Comparison of ENCODE assay signal across 17 cellular contexts in the genomic region with DNA sequence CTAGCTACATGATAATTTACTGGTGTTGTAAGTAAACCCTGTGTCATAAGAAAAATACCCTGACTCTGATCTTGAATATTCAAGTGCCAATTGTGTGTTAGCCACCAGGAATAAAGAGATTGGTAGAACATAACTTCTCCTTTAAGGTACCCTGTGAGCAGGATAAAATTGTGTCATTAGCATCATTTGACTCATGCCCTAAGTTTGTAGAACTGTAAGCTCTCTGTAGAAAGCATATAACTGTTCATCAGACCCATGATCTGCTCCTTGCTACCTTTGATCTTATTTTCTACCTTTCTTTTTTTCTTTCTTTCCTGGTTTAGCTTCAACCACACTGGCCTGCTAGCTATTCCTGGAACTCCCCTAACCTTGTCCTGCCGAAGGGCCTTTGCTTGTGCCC. TPM values are rescaled to one million over a fixed set of nuclear protein-coding genes. Genes with fewer than 3 reads are reported as not detected.
DNase-seq lines count a peak whose midpoint lies in the region; ATAC-seq, FAIRE-seq and TF ChIP-seq lines count a peak whose summit lies in the region.
"Had no signal": no experiment of that assay in that cellular context is flagged by ENCODE, and none has a peak within 500 bp of the region (broad histone marks: within the 10 kb centered on the region; RNA-seq: fewer than 3 reads in every experiment).

No MANE protein-coding gene starts in this region.

- CTCF ChIA-PET in SK-N-SH (lab: Yijun Ruan, JAX), result interaction anchor here (1.0 to 2.7 kb wide), 5 partner anchors 9 to 230 kb away, joined by 3 to 13 read pairs (median 7); no protein-coding TSS in a partner anchor
- CTCF ChIA-PET in K562 (lab: Yijun Ruan, JAX; ENCODE audit: low intra/inter-chr PET ratio), result interaction anchor here (0.6 kb wide), 1 partner anchor 961 kb away, joined by 3 read pairs; no protein-coding TSS in a partner anchor

- no peaks in the 10 kb centered on the region for H3K4me1 Mint-ChIP-seq in nephron progenitor cell
- H3K4me1 Mint-ChIP-seq: GM23338 had no signal

- TF ChIP-seq CTCF in SK-N-SH (IDR thresholded peaks at IDR 0.05) (no peak), K562 (IDR thresholded peaks at IDR 0.05 in 2 of 3, conservative IDR thresholded peaks at IDR 0.05 in 1 of 3; ENCODE audit: insufficient read depth in 2 of 3, low read depth in 1 of 3, low read length in 3 of 3) (no peak), nephron progenitor cell (IDR thresholded peaks at IDR 0.05) (no peak), foreskin keratinocyte (conservative IDR thresholded peaks at IDR 0.05) (no peak)

- H3K27me3 ChIP-seq in SK-N-SH (ENCODE audit: insufficient read depth) (no peaks in the 10 kb centered on the region), K562 (ENCODE audit: control insufficient read depth in 2 of 2, insufficient read depth in 2 of 2, low read length in 2 of 2) (no peaks in the 10 kb centered on the region), foreskin keratinocyte (no peaks in the 10 kb centered on the region)

- intact Hi-C loops in K562 (cut with micrococcal nuclease), result no loop called here

- DNase-seq in SK-N-SH (no peak), H54 (ENCODE audit: insufficient read length, low spot score) (no peak), K562 (ENCODE audit: extremely low read depth in 1 of 4, low spot score in 3 of 4) (no peak), nephron progenitor cell (no peak), foreskin keratinocyte (no peak), GDM1 (lab: John Stamatoyannopoulos, UW) (no peak)
- DNase-seq: activated effector memory CD4-positive, alpha-beta T cell treated with Interleukin-2 at 50 U/mL for 16 hours; central memory CD4-positive, alpha-beta T cell; GF-D8; glutamatergic neuron; NCI-H1694 treated with DMSO at 0.1 percent for 48 hours; NCI-H524; right cardiac atrium had no signal

- H3K4me2 ChIP-seq in SK-N-SH (no peak overlapping the region), K562 (ENCODE audit: insufficient read depth, low read length) (no peak overlapping the region)
- H3K4me2 ChIP-seq: GM23338 had no signal

- H3F3A ChIP-seq in SK-N-SH (replicated peaks; ENCODE audit: insufficient read depth), result peaks cover 42% of the 10 kb centered on the region

- TF ChIP-seq POLR2A in H54 (IDR thresholded peaks at IDR 0.05; ENCODE audit: low read depth, low read length), result no peak
- 0 out of 2 replicates have a peak, but pooled peaks have one; percentile 10 for TF ChIP-seq POLR2A in K562 (conservative IDR thresholded peaks at IDR 0.05)

- no peak overlapping the region for H3K9ac ChIP-seq in SK-N-SH
- H3K9ac ChIP-seq in K562 (ENCODE audit: insufficient read depth in 1 of 2, low read depth in 2 of 2, low read length in 2 of 2), result no peak overlapping the region

- H3K27ac ChIP-seq in SK-N-SH (ENCODE audit: low read depth in 2 of 2, low read length in 1 of 2) (0 out of 4 replicates have a peak overlapping the region, but pooled peaks of 1 of the 2 experiments have one; percentile 14), K562 (ENCODE audit: extremely low read depth, low read depth, low read length) (no peak overlapping the region), foreskin keratinocyte (no peak overlapping the region)

- no peaks in the 10 kb centered on the region for H3K9me3 Mint-ChIP-seq in nephron progenitor cell
- H3K9me3 Mint-ChIP-seq: GM23338 had no signal

- H3K27me3 Mint-ChIP-seq in nephron progenitor cell (ENCODE audit: low read depth, poor library complexity), result no peaks in the 10 kb centered on the region

- no peak overlapping the region for H3K4me3 ChIP-seq in SK-N-SH (ENCODE audit: low read depth in 2 of 2, low read length in 1 of 2)
- H3K4me3 ChIP-seq in K562, result no peak overlapping the region
- H3K4me3 ChIP-seq: GM23338 had no signal

- no peak overlapping the region for H3K4me3 Mint-ChIP-seq in nephron progenitor cell
- H3K4me3 Mint-ChIP-seq: GM23338 had no signal

- POLR2A ChIA-PET in SK-N-SH (lab: Yijun Ruan, JAX), result interaction anchor here (1.1 to 1.2 kb wide), 2 partner anchors 8 to 52 kb away, joined by 3 to 4 read pairs; partner anchors contain the start of gene CLTC
- POLR2A ChIA-PET in K562 (lab: Yijun Ruan, JAX), result interaction anchor here (1.4 to 4.2 kb wide), 4 partner anchors 11 to 30 kb away, joined by 6 to 19 read pairs (median 12); no protein-coding TSS in a partner anchor

- TF ChIP-seq RAD21 in SK-N-SH (IDR thresholded peaks at IDR 0.05; ENCODE audit: low read length) (no peak), K562 (CRISPR knock-in tag; conservative IDR thresholded peaks at IDR 0.05 in 1 of 2, IDR thresholded peaks at IDR 0.05 in 1 of 2) (no peak)

- no peaks in the 10 kb centered on the region for H3K9me2 ChIP-seq in SK-N-SH

- 95% methylated on average over 1 of the region's 1 CpG for WGBS in SK-N-SH (ENCODE audit: low lambda C conversion rate)
- WGBS in K562 (ENCODE audit: insufficient coverage, low coverage, missing lambda C conversion rate), result 100% methylated on average over 1 of the region's 1 CpG

- no peak overlapping the region for H2AFZ ChIP-seq in SK-N-SH (ENCODE audit: low read depth)
- no peak overlapping the region for H2AFZ ChIP-seq in K562 (ENCODE audit: low read depth, low read length)
- H2AFZ ChIP-seq: GM23338 had no signal

- H3K9me1 ChIP-seq in K562 (ENCODE audit: control insufficient read depth, insufficient read depth, low read length), result no peaks in the 10 kb centered on the region

- H3K4me1 ChIP-seq in SK-N-SH (ENCODE audit: control insufficient read depth in 1 of 2, insufficient read depth in 2 of 2, low read depth in 1 of 2, low read length in 1 of 2) (peaks cover 4 to 36% of the 10 kb centered on the region in 2 experiments; a peak in 3 of 4 replicates), K562 (replicated peaks in 1 of 2; ENCODE audit: control insufficient read depth in 2 of 2, insufficient read depth in 2 of 2, low read length in 2 of 2) (no peaks in the 10 kb centered on the region), foreskin keratinocyte (peaks cover 51% of the 10 kb centered on the region)

- H3K9me3 ChIP-seq in SK-N-SH, result no peaks in the 10 kb centered on the region
- no peaks in the 10 kb centered on the region for H3K9me3 ChIP-seq in K562 (replicated peaks; ENCODE audit: control insufficient read depth, insufficient read depth, low read depth, low read length)

- FAIRE-seq in H54 (lab: Jason Lieb, UNC), result peak; percentile 96
- no peak for FAIRE-seq in K562 (lab: Jason Lieb, UNC)
- FAIRE-seq: keratinocyte had no signal

- H3K36me3 ChIP-seq in SK-N-SH (replicated peaks in 1 of 2; ENCODE audit: control insufficient read depth in 1 of 2, insufficient read depth in 2 of 2, low read length in 1 of 2) (peaks cover 94 to 95% of the 10 kb centered on the region in 2 experiments), K562 (ENCODE audit: control insufficient read depth, insufficient read depth, low read length) (peaks cover 98% of the 10 kb centered on the region)

- H3K27ac Mint-ChIP-seq in nephron progenitor cell, result peak overlapping the region; percentile 15
- H3K27ac Mint-ChIP-seq: GM23338 had no signal

- peaks cover 28% of the 10 kb centered on the region for H3K36me3 Mint-ChIP-seq in nephron progenitor cell (ENCODE audit: low read depth)

- no TSS peak for BruUV-seq in K562 (replicated peaks; lab: Mats Ljungman, UMichigan)

- TF ChIP-seq EP300 in SK-N-SH (IDR thresholded peaks at IDR 0.05; ENCODE audit: borderline replicate concordance in 1 of 2, low read depth in 1 of 2, low read length in 1 of 2) (no peak), K562 (IDR thresholded peaks at IDR 0.05; ENCODE audit: low read length) (no peak)

- no peak for ATAC-seq in SK-N-SH treated with all-trans-retinoic acid at 6 μM for 48 hours
- ATAC-seq in K562, result no peak
- no peak for ATAC-seq in GM21786 (IDR thresholded peaks at IDR 0.05; ENCODE audit: unreplicated experiment)
- ATAC-seq in foreskin keratinocyte, result no peak
- ATAC-seq: GM23338, right cardiac atrium had no signal

- H3K79me2 ChIP-seq in SK-N-SH (ENCODE audit: insufficient read depth) (peaks cover 90% of the 10 kb centered on the region), K562 (ENCODE audit: control insufficient read depth, insufficient read depth, low read length) (peaks cover 12% of the 10 kb centered on the region; the same call in 2 of the 3 replicates)

- in situ Hi-C loops in K562 (cut with MboI), result no loop called here

- peaks cover 40% of the 10 kb centered on the region for H4K20me1 ChIP-seq in SK-N-SH (ENCODE audit: insufficient read depth)
- no peaks in the 10 kb centered on the region for H4K20me1 ChIP-seq in K562 (replicated peaks; ENCODE audit: control insufficient read depth, insufficient read depth, low read length)

RNA-seq across cellular contexts. Expression of gene PTRH2, which starts 35.8 kb away (rescaled TPM):
- polyA plus RNA-seq in SK-N-SH (2012; rRNA removed) (101 and 140 TPM in 2 replicates), K562 (2011; rRNA removed) (119 and 170 TPM in 2 replicates), K562 (2014; fragmentation: Illumina TruSeq; extraction: Trizol) (110 and 128 TPM in 2 replicates), K562 (2014; fragmentation: Nextera tagmentation; extraction: Ambion mirVana) (100 to 1,000 TPM; 195 to 210 TPM), K562 (2014; rRNA removed) (126 and 138 TPM in 2 replicates), foreskin keratinocyte (58.5 and 62.5 TPM in 2 replicates)
- polyA plus RNA-seq in SK-N-SH (2012; cell fraction: cytosol; rRNA removed), result 135 and 161 TPM in 2 replicates
- 53.0 and 94.5 TPM in 2 replicates for polyA plus RNA-seq in SK-N-SH (2012; cell fraction: nucleus; rRNA removed)
- total RNA-seq in K562 (2011; cell fraction: chromatin; rRNA removed; ENCODE audit: low replicate concordance), result 97.2 and 167 TPM in 2 replicates
- 101 and 115 TPM in 2 replicates for total RNA-seq in K562 (2011; cell fraction: nucleolus; rRNA removed)
- 104 and 130 TPM in 2 replicates for total RNA-seq in K562 (2011; cell fraction: nucleoplasm; rRNA removed)
- total RNA-seq in K562 (2014; rRNA removed) (81.0 and 92.0 TPM in 2 replicates), K562 (2014; rRNA removed; fragmentation: Illumina TruSeq; extraction: Trizol) (63.1 and 67.5 TPM in 2 replicates), K562 (2015; rRNA removed; fragmentation: Illumina TruSeq; extraction: Trizol) (50.0 and 57.3 TPM in 2 replicates), K562 (2021) (53.1 and 62.8 TPM in 2 replicates), foreskin keratinocyte (24.9 and 38.2 TPM in 2 replicates)
- 54.3 and 74.9 TPM in 2 replicates for polyA plus RNA-seq in K562 (2011; cell fraction: cytosol; rRNA removed)
- polyA plus RNA-seq in K562 (2011; cell fraction: nucleus; rRNA removed), result 54.9 and 70.7 TPM in 2 replicates
- polyA plus RNA-seq in K562 (2012), result 42.1 and 83.3 TPM in 2 replicates
- polyA minus RNA-seq in K562 (2011; rRNA and poly(A)+ RNA removed), result 100 and 107 TPM in 2 replicates
- polyA minus RNA-seq in K562 (2011; cell fraction: cytosol; rRNA and poly(A)+ RNA removed), result 16.6 and 22.3 TPM in 2 replicates
- polyA minus RNA-seq in K562 (2011; cell fraction: nucleus; rRNA and poly(A)+ RNA removed), result 18.0 and 34.2 TPM in 2 replicates

RNA-seq across cellular contexts. Expression of gene VMP1, which starts 36.1 kb away (rescaled TPM):
- polyA plus RNA-seq in SK-N-SH (2012; rRNA removed) (169 and 338 TPM in 2 replicates), K562 (2011; rRNA removed) (231 and 304 TPM in 2 replicates), K562 (2014; fragmentation: Illumina TruSeq; extraction: Trizol) (124 and 146 TPM in 2 replicates), K562 (2014; fragmentation: Nextera tagmentation; extraction: Ambion mirVana) (100 to 1,000 TPM; 245 to 272 TPM), K562 (2014; rRNA removed) (143 and 148 TPM in 2 replicates), foreskin keratinocyte (77.5 and 79.2 TPM in 2 replicates)
- polyA plus RNA-seq in SK-N-SH (2012; cell fraction: cytosol; rRNA removed), result 92.0 and 104 TPM in 2 replicates
- 660 and 1,365 TPM in 2 replicates for polyA plus RNA-seq in SK-N-SH (2012; cell fraction: nucleus; rRNA removed)
- 449 and 662 TPM in 2 replicates for total RNA-seq in K562 (2011; cell fraction: chromatin; rRNA removed; ENCODE audit: low replicate concordance)
- 284 and 300 TPM in 2 replicates for total RNA-seq in K562 (2011; cell fraction: nucleolus; rRNA removed)
- total RNA-seq in K562 (2011; cell fraction: nucleoplasm; rRNA removed), result 571 and 861 TPM in 2 replicates
- total RNA-seq in K562 (2014; rRNA removed) (92.1 and 123 TPM in 2 replicates), K562 (2014; rRNA removed; fragmentation: Illumina TruSeq; extraction: Trizol) (186 and 216 TPM in 2 replicates), K562 (2015; rRNA removed; fragmentation: Illumina TruSeq; extraction: Trizol) (127 and 135 TPM in 2 replicates), K562 (2021) (151 and 155 TPM in 2 replicates), foreskin keratinocyte (141 and 161 TPM in 2 replicates)
- polyA plus RNA-seq in K562 (2011; cell fraction: cytosol; rRNA removed), result 55.2 and 104 TPM in 2 replicates
- polyA plus RNA-seq in K562 (2011; cell fraction: nucleus; rRNA removed), result 330 and 339 TPM in 2 replicates
- polyA plus RNA-seq in K562 (2012), result 142 and 172 TPM in 2 replicates
- polyA minus RNA-seq in K562 (2011; rRNA and poly(A)+ RNA removed), result 271 and 285 TPM in 2 replicates
- polyA minus RNA-seq in K562 (2011; cell fraction: cytosol; rRNA and poly(A)+ RNA removed), result 72.1 and 91.0 TPM in 2 replicates
- polyA minus RNA-seq in K562 (2011; cell fraction: nucleus; rRNA and poly(A)+ RNA removed), result 205 and 259 TPM in 2 replicates

RNA-seq across cellular contexts. Expression of gene CLTC, which starts 51.7 kb away (rescaled TPM):
- polyA plus RNA-seq in SK-N-SH (2012; rRNA removed) (160 and 217 TPM in 2 replicates), K562 (2011; rRNA removed) (164 and 217 TPM in 2 replicates), K562 (2014; fragmentation: Illumina TruSeq; extraction: Trizol) (142 and 174 TPM in 2 replicates), K562 (2014; fragmentation: Nextera tagmentation; extraction: Ambion mirVana) (100 to 1,000 TPM; 122 to 134 TPM), K562 (2014; rRNA removed) (102 and 115 TPM in 2 replicates), foreskin keratinocyte (120 and 130 TPM in 2 replicates)
- polyA plus RNA-seq in SK-N-SH (2012; cell fraction: cytosol; rRNA removed), result 239 and 240 TPM in 2 replicates
- 142 and 257 TPM in 2 replicates for polyA plus RNA-seq in SK-N-SH (2012; cell fraction: nucleus; rRNA removed)
- 152 and 501 TPM in 2 replicates for total RNA-seq in K562 (2011; cell fraction: chromatin; rRNA removed; ENCODE audit: low replicate concordance)
- 80.9 and 116 TPM in 2 replicates for total RNA-seq in K562 (2011; cell fraction: nucleolus; rRNA removed)
- 164 and 204 TPM in 2 replicates for total RNA-seq in K562 (2011; cell fraction: nucleoplasm; rRNA removed)
- total RNA-seq in K562 (2014; rRNA removed) (136 and 150 TPM in 2 replicates), K562 (2014; rRNA removed; fragmentation: Illumina TruSeq; extraction: Trizol) (220 and 233 TPM in 2 replicates), K562 (2015; rRNA removed; fragmentation: Illumina TruSeq; extraction: Trizol) (184 and 195 TPM in 2 replicates), K562 (2021) (257 and 267 TPM in 2 replicates), foreskin keratinocyte (226 and 241 TPM in 2 replicates)
- polyA plus RNA-seq in K562 (2011; cell fraction: cytosol; rRNA removed), result 136 and 221 TPM in 2 replicates
- 85.8 and 125 TPM in 2 replicates for polyA plus RNA-seq in K562 (2011; cell fraction: nucleus; rRNA removed)
- polyA plus RNA-seq in K562 (2012), result 133 and 168 TPM in 2 replicates
- polyA minus RNA-seq in K562 (2011; rRNA and poly(A)+ RNA removed), result 705 and 852 TPM in 2 replicates
- polyA minus RNA-seq in K562 (2011; cell fraction: cytosol; rRNA and poly(A)+ RNA removed), result 435 and 548 TPM in 2 replicates
- polyA minus RNA-seq in K562 (2011; cell fraction: nucleus; rRNA and poly(A)+ RNA removed), result 79.8 and 167 TPM in 2 replicates

Comparison
In these comparisons a context has a peak if more than half of its experiments do, and no peak if none do; other contexts are left out.
1. Of the 27 proteins assayed by ChIP-seq in both K562 and SK-N-SH: peak only in K562: none; only in SK-N-SH: POLR2AphosphoS5; in both: none; in neither: 26.